Comparison of ENCODE assay signal across 21 cellular contexts in the genomic region with DNA sequence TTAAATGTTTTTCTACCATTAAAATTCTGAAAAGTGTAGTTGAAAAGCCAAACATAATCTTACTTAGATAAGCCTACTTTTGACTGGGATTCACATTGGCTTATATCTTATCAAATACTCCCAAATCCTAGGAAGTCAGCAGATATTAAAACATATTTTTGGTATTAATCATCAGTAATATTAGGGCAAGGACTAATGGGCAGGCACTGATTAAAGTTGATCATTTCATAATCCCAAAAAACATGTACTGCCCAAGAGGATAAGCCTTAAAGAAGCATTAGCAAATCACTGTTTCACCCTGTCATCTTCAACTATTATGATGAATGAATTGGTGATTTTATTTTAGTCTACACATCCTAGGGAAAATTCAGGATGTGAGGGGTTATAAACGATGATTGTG. TPM values are rescaled to one million over a fixed set of nuclear protein-coding genes. Genes with fewer than 3 reads are reported as not detected.
DNase-seq lines count a peak whose midpoint lies in the region; ATAC-seq, FAIRE-seq and TF ChIP-seq lines count a peak whose summit lies in the region.
"Had no signal": no experiment of that assay in that cellular context is flagged by ENCODE, and none has a peak within 500 bp of the region (broad histone marks: within the 10 kb centered on the region; RNA-seq: fewer than 3 reads in every experiment).

No MANE protein-coding gene starts in this region.

- H3K79me2 ChIP-seq in neural cell (replicated peaks; ENCODE audit: insufficient read depth, low read length), result peaks cover 22% of the 10 kb centered on the region

- H3K36me3 ChIP-seq in left ventricle myocardium inferior, result no peaks in the 10 kb centered on the region
- H3K36me3 ChIP-seq in neural cell (ENCODE audit: insufficient read depth, low read length), result no peaks in the 10 kb centered on the region

- DNase-seq in left ventricle myocardium inferior, result no peak
- no peak for DNase-seq in Right ventricle myocardium inferior (ENCODE audit: missing footprints)
- DNase-seq in HK-2 (ENCODE audit: unreplicated experiment), result no peak
- DNase-seq in RCC 7860 (ENCODE audit: low spot score), result no peak
- DNase-seq: AML-193, DMS53, EL, GF-D8, H7, NCI-H1105, NCI-H146, NCI-H2029, NCI-H524 treated with DMSO at 0.1 percent for 48 hours, NCI-H82, SJCRH30 had no signal

- H3K9me3 ChIP-seq in left ventricle myocardium inferior (replicated peaks) (no peaks in the 10 kb centered on the region), neural cell (ENCODE audit: low read length) (no peaks in the 10 kb centered on the region)
- H3K9me3 ChIP-seq: SJCRH30 had no signal

- no peaks in the 10 kb centered on the region for H3K9me3 Mint-ChIP-seq in brain
- H3K9me3 Mint-ChIP-seq in activated T-helper 17 cell treated with anti-CD3 and anti-CD28 coated beads, Interleukin-2, amount 50 U/mL, for 72 hours, result no peaks in the 10 kb centered on the region

- intact Hi-C loops in left ventricle myocardium inferior (cut with micrococcal nuclease) (no loop called here), Right ventricle myocardium inferior (cut with DNase I) (loop anchor here (10.0 kb wide), 2 partner anchors 270 to 630 kb away; no protein-coding TSS in a partner anchor)

- TF ChIP-seq RAD21 in neural cell (conservative IDR thresholded peaks at IDR 0.05), result no peak

- no peak for FAIRE-seq in RCC 7860 (lab: Jason Lieb, UNC)
- FAIRE-seq: D721Med had no signal

- H3K9me2 ChIP-seq in neural cell (ENCODE audit: insufficient read depth, low read length), result no peaks in the 10 kb centered on the region

- ATAC-seq in Right ventricle myocardium inferior, result no peak
- no peak for ATAC-seq in activated T-helper 17 cell treated with anti-CD3 and anti-CD28 coated beads, Interleukin-2, amount 50 U/mL, for 72 hours (replicated peaks)
- ATAC-seq: Panc1 had no signal

- no peak for TF ChIP-seq EP300 in neural cell (conservative IDR thresholded peaks at IDR 0.05; ENCODE audit: poor library complexity, severe bottlenecking)

- H3K4me3 ChIP-seq in left ventricle myocardium inferior, result no peak overlapping the region
- H3K4me3 ChIP-seq in neural cell (ENCODE audit: low read length), result peak overlapping the region; percentile 38
- H3K4me3 ChIP-seq: SJCRH30 had no signal

- no peak for TF ChIP-seq CTCF in left ventricle myocardium inferior (IDR thresholded peaks at IDR 0.05; ENCODE audit: borderline replicate concordance)
- TF ChIP-seq CTCF in brain (conservative IDR thresholded peaks at IDR 0.05), result no peak
- TF ChIP-seq CTCF in neural cell (IDR thresholded peaks at IDR 0.05; ENCODE audit: poor library complexity, severe bottlenecking), result no peak

- peaks cover 54% of the 10 kb centered on the region for H3K4me1 Mint-ChIP-seq in brain
- H3K4me1 Mint-ChIP-seq in activated T-helper 17 cell treated with anti-CD3 and anti-CD28 coated beads, Interleukin-2, amount 50 U/mL, for 72 hours, result peaks cover 29% of the 10 kb centered on the region

- no peaks in the 10 kb centered on the region for H3F3A ChIP-seq in neural cell (ENCODE audit: insufficient read depth, low read length, poor library complexity, severe bottlenecking)

- H3K27me3 Mint-ChIP-seq in brain, result peaks cover 7% of the 10 kb centered on the region
- no peaks in the 10 kb centered on the region for H3K27me3 Mint-ChIP-seq in activated T-helper 17 cell treated with anti-CD3 and anti-CD28 coated beads, Interleukin-2, amount 50 U/mL, for 72 hours

- peak overlapping the region in 2 of 5 experiments; percentile 20 to 82 for H3K27ac Mint-ChIP-seq in brain
- no peak overlapping the region for H3K27ac Mint-ChIP-seq in activated T-helper 17 cell treated with anti-CD3 and anti-CD28 coated beads, Interleukin-2, amount 50 U/mL, for 72 hours

- peak overlapping the region; percentile 24 for H3K27ac ChIP-seq in left ventricle myocardium inferior (replicated peaks)
- no peak overlapping the region for H3K27ac ChIP-seq in neural cell (ENCODE audit: low read length)
- H3K27ac ChIP-seq: C4-2B, SJCRH30 had no signal

- H3K27me3 ChIP-seq in left ventricle myocardium inferior (ENCODE audit: low read depth) (no peaks in the 10 kb centered on the region), neural cell (ENCODE audit: insufficient read depth, low read depth, low read length) (no peaks in the 10 kb centered on the region)
- H3K27me3 ChIP-seq: SJCRH30 had no signal

- H3K4me3 Mint-ChIP-seq in brain, result peak overlapping the region in 4 of 5 experiments; percentile 11 to 99 (median 80)
- no peak overlapping the region for H3K4me3 Mint-ChIP-seq in activated T-helper 17 cell treated with anti-CD3 and anti-CD28 coated beads, Interleukin-2, amount 50 U/mL, for 72 hours

- peaks cover 57% of the 10 kb centered on the region for H3K4me1 ChIP-seq in left ventricle myocardium inferior
- H3K4me1 ChIP-seq: SJCRH30 had no signal

- no peak overlapping the region for H2AFZ ChIP-seq in neural cell (ENCODE audit: low read depth, low read length)

- no peaks in the 10 kb centered on the region for H4K20me1 ChIP-seq in neural cell (ENCODE audit: insufficient read depth)

- H3K9ac ChIP-seq in neural cell (ENCODE audit: low read length), result no peak overlapping the region

- H3K4me2 ChIP-seq in neural cell (ENCODE audit: low read length), result no peak overlapping the region

- peaks cover 26% of the 10 kb centered on the region for H3K36me3 Mint-ChIP-seq in brain
- peaks cover 47% of the 10 kb centered on the region for H3K36me3 Mint-ChIP-seq in activated T-helper 17 cell treated with anti-CD3 and anti-CD28 coated beads, Interleukin-2, amount 50 U/mL, for 72 hours (ENCODE audit: low read depth)

TF ChIP-seq in neural cell, 6 proteins besides CTCF, POLR2A, EP300 and RAD21:
- TF ChIP-seq EZH2 (IDR thresholded peaks at IDR 0.05; ENCODE audit: borderline replicate concordance, insufficient read depth, low read length, poor library complexity, severe bottlenecking) (no peak), MXI1 (conservative IDR thresholded peaks at IDR 0.05; ENCODE audit: poor library complexity, severe bottlenecking) (no peak), TAF1 (IDR thresholded peaks at IDR 0.05; ENCODE audit: low read depth) (no peak), POLR2AphosphoS5 (IDR thresholded peaks at IDR 0.05) (no peak), SMC3 (conservative IDR thresholded peaks at IDR 0.05; ENCODE audit: poor library complexity) (no peak), REST (IDR thresholded peaks at IDR 0.05; ENCODE audit: borderline replicate concordance) (no peak)

RNA-seq across cellular contexts. Expression of gene CSTF2T, which starts 5.0 kb away (rescaled TPM):
- total RNA-seq in left ventricle myocardium inferior (21.7 TPM), Right ventricle myocardium inferior (21.3 TPM)
- polyA plus RNA-seq in brain (ENCODE audit: insufficient read depth, low read depth, low replicate concordance) (16.1 TPM), neural cell (19.7 and 22.0 TPM in 2 replicates)
- 45.0 and 46.0 TPM in 2 replicates for polyA minus RNA-seq in neural cell
- 10 to 100 TPM; 25.6 to 29.7 TPM for total RNA-seq in activated T-helper 17 cell treated with anti-CD3 and anti-CD28 coated beads, Interleukin-2, amount 50 U/mL, for 72 hours
